Comparison of ENCODE assay signal across 8 cellular contexts in the genomic region with DNA sequence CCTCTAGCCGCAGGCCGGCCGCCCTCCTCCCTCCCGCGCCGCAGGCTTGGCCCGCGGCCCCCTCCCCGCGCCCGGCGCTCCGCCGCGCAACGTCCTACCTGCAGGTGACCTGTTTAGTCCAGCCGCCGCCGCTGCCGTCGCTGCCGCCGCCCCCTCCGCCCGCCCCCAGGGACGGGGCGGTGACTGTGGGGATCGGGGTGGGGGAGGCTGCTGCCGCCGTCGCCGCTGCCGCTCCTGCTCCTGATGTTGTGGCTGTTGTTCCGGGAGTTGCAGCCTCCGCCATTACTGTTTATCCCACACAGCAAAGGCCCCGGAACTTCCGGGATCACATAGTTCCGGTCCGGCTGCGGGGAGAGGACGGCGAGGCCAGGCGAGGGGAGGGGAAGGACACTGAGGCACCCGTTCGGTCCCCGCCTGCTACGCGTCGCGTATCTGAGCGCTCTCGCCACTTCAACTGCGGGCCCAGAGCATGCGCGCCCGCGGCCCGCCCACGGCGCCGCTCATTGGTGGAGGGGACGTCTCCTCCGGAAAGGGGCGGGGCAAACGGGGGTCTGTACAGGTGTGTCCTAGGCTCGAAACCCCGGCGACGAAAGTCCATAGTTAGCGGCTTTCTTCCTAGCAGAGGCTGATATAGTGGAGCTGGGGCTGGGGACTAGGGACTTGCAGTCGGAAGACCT. TPM values are rescaled to one million over a fixed set of nuclear protein-coding genes. Genes with fewer than 3 reads are reported as not detected.
DNase-seq lines count a peak whose midpoint lies in the region; ATAC-seq and TF ChIP-seq lines count a peak whose summit lies in the region.

A gene with protein sequence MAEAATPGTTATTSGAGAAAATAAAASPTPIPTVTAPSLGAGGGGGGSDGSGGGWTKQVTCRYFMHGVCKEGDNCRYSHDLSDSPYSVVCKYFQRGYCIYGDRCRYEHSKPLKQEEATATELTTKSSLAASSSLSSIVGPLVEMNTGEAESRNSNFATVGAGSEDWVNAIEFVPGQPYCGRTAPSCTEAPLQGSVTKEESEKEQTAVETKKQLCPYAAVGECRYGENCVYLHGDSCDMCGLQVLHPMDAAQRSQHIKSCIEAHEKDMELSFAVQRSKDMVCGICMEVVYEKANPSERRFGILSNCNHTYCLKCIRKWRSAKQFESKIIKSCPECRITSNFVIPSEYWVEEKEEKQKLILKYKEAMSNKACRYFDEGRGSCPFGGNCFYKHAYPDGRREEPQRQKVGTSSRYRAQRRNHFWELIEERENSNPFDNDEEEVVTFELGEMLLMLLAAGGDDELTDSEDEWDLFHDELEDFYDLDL (minus strand): TSS at position 444 of the 677 bp plus-strand sequence. CDS start 161 bp downstream, at position 283.

- peak; percentile 95 for DNase-seq in NCI-H187 treated with DMSO at 0.1 percent for 48 hours (lab: John Stamatoyannopoulos, UW)
- peak; percentile 80 to 96 for DNase-seq in ascending aorta (ENCODE audit: low spot score in 2 of 2)
- DNase-seq in right cardiac atrium: peak; percentile 95 to 98 (median 98)
- peak; percentile 95 for DNase-seq in putamen (ENCODE audit: low spot score)
- peak in 1 of 2 donors; percentile 91 for DNase-seq in vagina (ENCODE audit: extremely low spot score in 2 of 2)

- ATAC-seq in GM18499 (IDR thresholded peaks at IDR 0.05; ENCODE audit: insufficient read depth, unreplicated experiment): peak; percentile 60
- peak; percentile 85 for ATAC-seq in HG02943 (IDR thresholded peaks at IDR 0.05; ENCODE audit: low read depth, unreplicated experiment)
- peak; percentile 98 to 99 for ATAC-seq in right cardiac atrium

- H3K4me1 ChIP-seq in ascending aorta: peaks cover 5 to 20% of the 10 kb centered on the region in 2 donors
- peaks cover 3% of the 10 kb centered on the region for H3K4me1 ChIP-seq in right cardiac atrium (ENCODE audit: control insufficient read depth, insufficient read depth, low read length)
- peaks cover 24% of the 10 kb centered on the region for H3K4me1 ChIP-seq in vagina

- peak within 1 kb of the TSS; percentile 73 to 87 for H3K27ac ChIP-seq in ascending aorta
- H3K27ac ChIP-seq in right cardiac atrium (ENCODE audit: low read length): peak within 1 kb of the TSS; percentile 73
- peak within 1 kb of the TSS; percentile 94 for H3K27ac ChIP-seq in vagina

- H3K4me3 ChIP-seq in ascending aorta (peak within 1 kb of the TSS; percentile 90 to 93), right cardiac atrium (ENCODE audit: low read length) (peak within 1 kb of the TSS; percentile 98), vagina (peak within 1 kb of the TSS; percentile 98)

- intact Hi-C loops in T-helper 2 cell treated with Interferon-gamma antibody and Interleukin-4, amounts not matched to agents 100 ng/mL and 5 ng/mL, for 36 hours (cut with micrococcal nuclease): loop anchor here (1.0 to 10.0 kb wide), 11 partner anchors 76 to 1374 kb away; a partner anchor contains a TSS
- intact Hi-C loops in ascending aorta (cut with DNase I): loop anchor here (2.0 to 10.0 kb wide), 4 partner anchors 174 to 536 kb away; a partner anchor contains a TSS
- intact Hi-C loops in right cardiac atrium (cut with DNase I): no loop called here
- intact Hi-C loops in vagina (cut with DNase I): loop anchor here (2.0 kb wide), 1 partner anchor 32 kb away; no protein-coding TSS in a partner anchor

- H3K36me3 ChIP-seq in ascending aorta (no peaks in the 10 kb centered on the region), vagina (no peaks in the 10 kb centered on the region)

- H3K27me3 ChIP-seq in ascending aorta (no peaks in the 10 kb centered on the region), right cardiac atrium (ENCODE audit: control insufficient read depth, insufficient read depth) (no peaks in the 10 kb centered on the region), vagina (no peaks in the 10 kb centered on the region)

- peak in 1 of 2 donors; percentile 62 for TF ChIP-seq POLR2A in vagina (IDR thresholded peaks at IDR 0.05)

- WGBS in right cardiac atrium: under 1% methylated on average over 70 of the region's 71 CpGs

- H3K9me3 ChIP-seq in ascending aorta (no peaks in the 10 kb centered on the region), right cardiac atrium (ENCODE audit: control insufficient read depth, low read length) (no peaks in the 10 kb centered on the region), vagina (no peaks in the 10 kb centered on the region)

- TF ChIP-seq CTCF in ascending aorta (IDR thresholded peaks at IDR 0.05) (no peak), vagina (IDR thresholded peaks at IDR 0.05) (no peak)

RNA-seq across cellular contexts. Expression of the gene that starts here (rescaled TPM):
- 67.7 and 69.1 TPM in 2 replicates for total RNA-seq in T-helper 2 cell treated with Interferon-gamma antibody and Interleukin-4, amounts not matched to agents 100 ng/mL and 5 ng/mL, for 36 hours
- total RNA-seq in ascending aorta: 20.6 TPM
- 100 to 1,000 TPM in 1 of 4 donors, 10 to 100 TPM in 3; 82.9 to 128 (median 99.0) TPM for total RNA-seq in right cardiac atrium
- 53.1 TPM for polyA plus RNA-seq in right cardiac atrium
- total RNA-seq in vagina: 38.8 TPM

Comparison
In these comparisons a context has a peak if more than half of its experiments do, and no peak if none do; other contexts are left out.
1. intact Hi-C loops: an anchor here in T-helper 2 cell treated with Interferon-gamma antibody and Interleukin-4, amounts not matched to agents 100 ng/mL and 5 ng/mL, for 36 hours (1.0 to 10.0 kb wide), ascending aorta (2.0 to 10.0 kb wide) and vagina (2.0 kb wide); none called in right cardiac atrium.